1 cellular context compared by ENCODE assay signal in the genomic region with DNA sequence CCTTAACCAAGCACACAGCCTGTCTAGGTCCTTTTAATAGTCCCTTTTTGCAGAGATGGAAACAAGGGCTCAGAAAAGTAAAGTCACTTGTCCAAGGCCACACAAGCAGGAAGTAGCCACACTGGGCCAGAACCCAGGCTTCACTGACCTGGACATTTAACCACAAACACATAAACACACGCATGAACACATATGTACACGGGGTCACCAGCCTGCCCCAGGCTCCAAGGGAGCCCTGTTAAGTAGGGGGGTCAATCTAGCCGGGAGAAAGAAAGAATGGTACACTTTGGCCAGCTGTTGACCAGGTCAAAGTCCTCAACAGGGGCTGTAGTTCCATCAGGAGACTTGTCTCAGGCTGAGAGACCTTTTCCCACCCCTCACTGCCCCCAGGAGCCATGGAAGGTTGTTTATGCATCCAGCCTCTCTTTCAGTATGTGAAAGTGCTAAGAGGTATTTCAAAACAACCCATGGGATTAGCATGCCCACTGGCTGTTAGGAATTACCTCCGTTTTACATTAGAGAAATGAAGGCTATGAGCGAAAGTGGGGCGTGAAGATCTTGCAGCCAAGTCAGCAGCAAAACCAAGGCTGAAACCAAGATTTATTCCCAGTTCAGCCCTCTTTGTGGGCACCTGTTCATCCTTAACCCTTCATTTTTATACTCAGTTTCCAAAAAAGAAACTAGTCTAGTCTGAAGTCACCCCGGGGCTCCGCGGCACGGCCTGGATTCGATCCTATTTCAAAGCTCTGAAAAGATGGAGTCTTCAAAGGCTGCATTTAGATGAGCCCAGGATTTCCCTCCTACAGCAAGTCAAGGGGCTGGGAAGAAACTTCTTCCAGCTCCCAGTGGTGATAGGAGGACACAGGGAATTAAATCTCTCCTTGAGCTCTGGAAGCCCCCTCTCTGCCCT.
TF ChIP-seq lines count a peak whose summit lies in the region.

No MANE protein-coding gene starts in this region.

TF ChIP-seq in IMR-90, 13 proteins besides CTCF, POLR2A, EP300 and RAD21:
- TF ChIP-seq RCOR1 (IDR thresholded peaks at IDR 0.05; ENCODE audit: insufficient replicate concordance, low read length) (no peak), FOS (IDR thresholded peaks at IDR 0.05; ENCODE audit: low read depth, low read length) (no peak), CHD1 (IDR thresholded peaks at IDR 0.05; ENCODE audit: low read depth, low read length) (no peak), CEBPB (IDR thresholded peaks at IDR 0.05; ENCODE audit: low read depth, low read length) (0 out of 2 replicates have a peak, but pooled peaks have one; percentile 4), MAFK (IDR thresholded peaks at IDR 0.05; ENCODE audit: low read depth, low read length) (no peak), MAZ (IDR thresholded peaks at IDR 0.05; ENCODE audit: borderline replicate concordance, low read depth, low read length) (0 out of 2 replicates have a peak, but pooled peaks have one; percentile 34)
